In the genomic region with DNA sequence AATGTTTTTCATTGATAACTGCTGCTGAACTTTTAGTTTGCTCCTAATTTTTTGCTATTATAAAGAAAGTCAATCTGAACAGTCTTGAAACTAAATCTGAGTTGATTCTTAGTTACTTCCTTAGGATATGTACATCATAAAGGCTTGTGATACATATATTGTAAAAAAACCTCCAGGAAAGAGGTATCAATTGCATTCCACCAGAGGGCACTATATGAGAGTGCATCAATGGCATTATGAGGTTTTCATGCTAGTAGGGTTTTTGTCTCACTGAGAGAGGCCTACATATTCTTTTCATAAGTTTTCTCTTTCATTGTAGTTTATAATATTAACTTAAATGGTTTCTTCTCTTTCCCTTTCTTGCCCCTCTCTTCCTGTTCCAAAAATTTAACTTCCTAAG, we compare ENCODE assay signal across 9 cellular contexts. TPM values are rescaled to one million over a fixed set of nuclear protein-coding genes. Genes with fewer than 3 reads are reported as not detected.
A peak's percentile ranks its signal among the peaks of the same experiment; 100 is the strongest.
DNase-seq lines count a peak whose midpoint lies in the region; ATAC-seq and TF ChIP-seq lines count a peak whose summit lies in the region.
"Had no signal": no experiment of that assay in that cellular context is flagged by ENCODE, and none has a peak within 500 bp of the region (broad histone marks: within the 10 kb centered on the region; RNA-seq: fewer than 3 reads in every experiment).

No MANE protein-coding gene starts in this region.

- no peak for TF ChIP-seq POLR2A in ovary (IDR thresholded peaks at IDR 0.05)

- TF ChIP-seq CTCF in colonic mucosa (IDR thresholded peaks at IDR 0.05) (peak; percentile 32), psoas muscle (IDR thresholded peaks at IDR 0.05) (peak; percentile 29), ovary (IDR thresholded peaks at IDR 0.05) (no peak), dorsolateral prefrontal cortex (IDR thresholded peaks at IDR 0.05 in 54 of 56, conservative IDR thresholded peaks at IDR 0.05 in 2 of 56; ENCODE audit: low read depth in 1 of 56, partially characterized antibody in 56 of 56) (peak in 20 of 56 donors; percentile 9 to 42 (median 24))

- intact Hi-C loops in colonic mucosa (cut with DNase I) (no loop called here), psoas muscle (cut with DNase I) (no loop called here), ovary (cut with DNase I) (no loop called here), dorsolateral prefrontal cortex (cut with DNase I) (no loop called here)

- H3K9me3 Mint-ChIP-seq in stimulated activated naive CD8-positive, alpha-beta T cell treated with anti-CD3 and anti-CD28 coated beads, Interleukin-15, amount 100 ng/mL, for 72 hours = no peaks in the 10 kb centered on the region
- H3K9me3 Mint-ChIP-seq: stimulated activated naive CD8-positive, alpha-beta T cell treated with anti-CD3 and anti-CD28 coated beads, Interleukin-15, Interleukin-2, amounts not matched to agents 100 ng/mL and 50 ng/mL, for 24 hours had no signal

- no peaks in the 10 kb centered on the region for H3K36me3 ChIP-seq in colonic mucosa
- peaks cover 5 to 74% of the 10 kb centered on the region in 2 donors for H3K36me3 ChIP-seq in psoas muscle (ENCODE audit: insufficient read depth in 1 of 2, low read depth in 1 of 2)
- H3K36me3 ChIP-seq in ovary = no peaks in the 10 kb centered on the region

- no peak for DNase-seq in stimulated activated naive CD8-positive, alpha-beta T cell treated with anti-CD3 and anti-CD28 coated beads, Interleukin-15, amount 100 ng/mL, for 72 hours
- no peak for DNase-seq in stimulated activated naive CD8-positive, alpha-beta T cell treated with anti-CD3 and anti-CD28 coated beads, Interleukin-15, Interleukin-2, amounts not matched to agents 100 U/mL and 50 U/mL, for 24 hours
- DNase-seq in NCI-H146 treated with DMSO at 0.1 percent for 48 hours (lab: John Stamatoyannopoulos, UW; ENCODE audit: unreplicated experiment) = peak; percentile 20
- DNase-seq in colonic mucosa = no peak
- DNase-seq in psoas muscle = no peak
- no peak for DNase-seq in ovary
- DNase-seq in dorsolateral prefrontal cortex = no peak

- ATAC-seq in stimulated activated naive CD8-positive, alpha-beta T cell treated with anti-CD3 and anti-CD28 coated beads, Interleukin-15, amount 100 ng/mL, for 72 hours = peak; percentile 64
- no peak for ATAC-seq in stimulated activated naive CD8-positive, alpha-beta T cell treated with anti-CD3 and anti-CD28 coated beads, Interleukin-15, Interleukin-2, amounts not matched to agents 100 U/mL and 50 U/mL, for 24 hours
- ATAC-seq in psoas muscle = no peak
- ATAC-seq in HG02870 (IDR thresholded peaks at IDR 0.05; ENCODE audit: unreplicated experiment) = no peak

- no peaks in the 10 kb centered on the region for H3K27me3 Mint-ChIP-seq in stimulated activated naive CD8-positive, alpha-beta T cell treated with anti-CD3 and anti-CD28 coated beads, Interleukin-15, amount 100 ng/mL, for 72 hours
- H3K27me3 Mint-ChIP-seq: stimulated activated naive CD8-positive, alpha-beta T cell treated with anti-CD3 and anti-CD28 coated beads, Interleukin-15, Interleukin-2, amounts not matched to agents 100 ng/mL and 50 ng/mL, for 24 hours had no signal

- H3K4me3 ChIP-seq in colonic mucosa (no peak overlapping the region), psoas muscle (no peak overlapping the region), ovary (no peak overlapping the region), dorsolateral prefrontal cortex (no peak overlapping the region)

- H3K27me3 ChIP-seq in colonic mucosa = no peaks in the 10 kb centered on the region
- no peaks in the 10 kb centered on the region for H3K27me3 ChIP-seq in psoas muscle (ENCODE audit: insufficient read depth in 3 of 3, low read length in 2 of 3)
- H3K27me3 ChIP-seq in ovary = no peaks in the 10 kb centered on the region
- no peaks in the 10 kb centered on the region for H3K27me3 ChIP-seq in dorsolateral prefrontal cortex

- no peak overlapping the region for H3K4me3 Mint-ChIP-seq in stimulated activated naive CD8-positive, alpha-beta T cell treated with anti-CD3 and anti-CD28 coated beads, Interleukin-15, amount 100 ng/mL, for 72 hours
- H3K4me3 Mint-ChIP-seq: stimulated activated naive CD8-positive, alpha-beta T cell treated with anti-CD3 and anti-CD28 coated beads, Interleukin-15, Interleukin-2, amounts not matched to agents 100 ng/mL and 50 ng/mL, for 24 hours had no signal

- H3K9ac ChIP-seq in colonic mucosa (ENCODE audit: low read depth in 2 of 2, low read length in 2 of 2) = no peak overlapping the region

- no peak for TF ChIP-seq EP300 in ovary (IDR thresholded peaks at IDR 0.05)

- no peak overlapping the region for H3K27ac ChIP-seq in colonic mucosa
- no peak overlapping the region for H3K27ac ChIP-seq in psoas muscle
- H3K27ac ChIP-seq in ovary = no peak overlapping the region
- no peak overlapping the region for H3K27ac ChIP-seq in dorsolateral prefrontal cortex

- no peaks in the 10 kb centered on the region for H3K4me1 Mint-ChIP-seq in stimulated activated naive CD8-positive, alpha-beta T cell treated with anti-CD3 and anti-CD28 coated beads, Interleukin-15, amount 100 ng/mL, for 72 hours

- no peaks in the 10 kb centered on the region for H3K9me3 ChIP-seq in colonic mucosa
- no peaks in the 10 kb centered on the region for H3K9me3 ChIP-seq in psoas muscle
- no peaks in the 10 kb centered on the region for H3K9me3 ChIP-seq in ovary

- H3K4me1 ChIP-seq in colonic mucosa (no peaks in the 10 kb centered on the region), psoas muscle (no peaks in the 10 kb centered on the region), ovary (ENCODE audit: insufficient read depth) (no peaks in the 10 kb centered on the region)

- peak overlapping the region in 1 of 2 donors; percentile 57 for H3K27ac Mint-ChIP-seq in stimulated activated naive CD8-positive, alpha-beta T cell treated with anti-CD3 and anti-CD28 coated beads, Interleukin-15, amount 100 ng/mL, for 72 hours
- H3K27ac Mint-ChIP-seq: stimulated activated naive CD8-positive, alpha-beta T cell treated with anti-CD3 and anti-CD28 coated beads, Interleukin-15, Interleukin-2, amounts not matched to agents 100 ng/mL and 50 ng/mL, for 24 hours had no signal

RNA-seq across cellular contexts. Expression of gene PIK3R4, which starts 46.9 kb away (rescaled TPM):
- 10 to 100 TPM; 18.2 to 21.7 TPM for total RNA-seq in colonic mucosa
- 10 to 100 TPM; 11.0 to 14.1 (median 13.2) TPM for total RNA-seq in psoas muscle
- 10 to 100 TPM; 16.7 to 20.3 (median 19.4) TPM for polyA plus RNA-seq in psoas muscle
- 10 to 100 TPM; 22.1 to 43.8 (median 29.7) TPM for total RNA-seq in ovary
- 10 to 100 TPM; 27.6 to 31.2 TPM for polyA plus RNA-seq in ovary
- 10 to 100 TPM; 25.7 to 54.3 (median 38.9) TPM for total RNA-seq in dorsolateral prefrontal cortex

Comparison
In these comparisons a context has a peak if more than half of its experiments do, and no peak if none do; other contexts are left out.
1. CTCF ChIP-seq: peak in colonic mucosa (single experiment) and psoas muscle (single experiment); none in ovary (0 of 3).